ENCODE assay signal across 12 cellular contexts in the genomic region with DNA sequence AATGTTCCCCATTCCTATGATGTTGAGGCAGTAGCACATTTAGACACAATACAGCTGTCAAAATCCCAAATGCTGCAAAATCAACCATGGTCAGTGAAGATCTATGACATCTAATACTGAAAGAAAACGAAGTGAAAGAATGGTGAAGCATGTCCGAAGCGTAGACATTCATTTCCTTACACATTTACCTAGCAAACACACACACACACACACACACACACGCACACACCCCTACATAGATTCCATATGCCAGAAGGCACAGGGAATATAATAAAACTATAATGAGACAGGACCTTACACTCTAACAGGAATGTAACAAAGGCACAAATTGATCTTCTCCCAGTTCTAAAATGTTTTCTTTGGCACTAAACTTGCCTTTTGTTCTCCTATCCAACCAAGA. TPM values are rescaled to one million over a fixed set of nuclear protein-coding genes. Genes with fewer than 3 reads are reported as not detected.
A peak's percentile ranks its signal among the peaks of the same experiment; 100 is the strongest.
DNase-seq lines count a peak whose midpoint lies in the region; ATAC-seq and TF ChIP-seq lines count a peak whose summit lies in the region.
"Had no signal": no experiment of that assay in that cellular context is flagged by ENCODE, and none has a peak within 500 bp of the region (broad histone marks: within the 10 kb centered on the region; RNA-seq: fewer than 3 reads in every experiment).

No MANE protein-coding gene starts in this region.

- no peaks in the 10 kb centered on the region for H3K27me3 Mint-ChIP-seq in naive B cell
- no peaks in the 10 kb centered on the region for H3K27me3 Mint-ChIP-seq in activated CD4-positive, alpha-beta T cell treated with anti-CD3 and anti-CD28 coated beads, Interleukin-2, amount 10 ng/mL, durations not matched to agents 24 days and 14 days
- H3K27me3 Mint-ChIP-seq: CD8-positive, alpha-beta memory T cell had no signal

- H3K27ac Mint-ChIP-seq in naive B cell = peak overlapping the region; percentile 0 to 78 (median 56)
- no peak overlapping the region for H3K27ac Mint-ChIP-seq in activated CD4-positive, alpha-beta T cell treated with anti-CD3 and anti-CD28 coated beads, Interleukin-2, amount 10 ng/mL, durations not matched to agents 24 days and 14 days

- intact Hi-C loops in cardiac septum (cut with DNase I) = no loop called here
- intact Hi-C loops in activated CD4-positive, alpha-beta T cell treated with anti-CD3 and anti-CD28 coated beads, Interleukin-2, amount 10 ng/mL, durations not matched to agents 24 days and 14 days (cut with micrococcal nuclease) = no loop called here

- no peaks in the 10 kb centered on the region for H3K36me3 Mint-ChIP-seq in naive B cell
- peaks cover 26% of the 10 kb centered on the region for H3K36me3 Mint-ChIP-seq in activated CD4-positive, alpha-beta T cell treated with anti-CD3 and anti-CD28 coated beads, Interleukin-2, amount 10 ng/mL, durations not matched to agents 24 days and 14 days (ENCODE audit: low read depth)
- H3K36me3 Mint-ChIP-seq: CD8-positive, alpha-beta memory T cell had no signal

- no peak overlapping the region for H3K4me3 ChIP-seq in HEK293 (ENCODE audit: low read depth, low read length)
- H3K4me3 ChIP-seq: SJCRH30 had no signal

- peaks cover 10% of the 10 kb centered on the region for H3K4me1 ChIP-seq in HEK293 (ENCODE audit: control insufficient read depth, insufficient read depth, low read length)
- H3K4me1 ChIP-seq: SJCRH30 had no signal

- H3K9me3 Mint-ChIP-seq in naive B cell = no peaks in the 10 kb centered on the region
- no peaks in the 10 kb centered on the region for H3K9me3 Mint-ChIP-seq in activated CD4-positive, alpha-beta T cell treated with anti-CD3 and anti-CD28 coated beads, Interleukin-2, amount 10 ng/mL, durations not matched to agents 24 days and 14 days
- H3K9me3 Mint-ChIP-seq: CD8-positive, alpha-beta memory T cell had no signal

- H3K27ac ChIP-seq in HEK293 (ENCODE audit: extremely low read depth, low read depth, low read length) = no peak overlapping the region
- H3K27ac ChIP-seq: SJCRH30 had no signal

- no peak for TF ChIP-seq CTCF in HEK293 (tag by site-specific recombination; IDR thresholded peaks at IDR 0.05)

- no peaks in the 10 kb centered on the region for H3K36me3 ChIP-seq in HEK293 (ENCODE audit: control insufficient read depth in 2 of 2, insufficient read depth in 1 of 2, low read length in 2 of 2)
- H3K36me3 ChIP-seq: SJCRH30 had no signal

- DNase-seq in naive B cell (peak; percentile 46), cardiac septum (ENCODE audit: low spot score) (no peak), NCI-H1417 treated with DMSO at 0.1 percent for 48 hours (lab: John Stamatoyannopoulos, UW) (no peak), T1000 (lab: John Stamatoyannopoulos, UW) (no peak)
- no peak for DNase-seq in activated CD4-positive, alpha-beta T cell treated with anti-CD3 and anti-CD28 coated beads, Interleukin-2, amount 10 ng/mL, durations not matched to agents 24 days and 14 days
- DNase-seq: CD8-positive, alpha-beta memory T cell; NCI-H1092; SJCRH30; stimulated activated naive CD4-positive, alpha-beta T cell treated with Interleukin-2 at 50 U/mL for 16 hours had no signal

- H3K4me1 Mint-ChIP-seq in naive B cell = peaks cover 60 to 87% (median 78%) of the 10 kb centered on the region in 3 donors
- peaks cover 62% of the 10 kb centered on the region for H3K4me1 Mint-ChIP-seq in activated CD4-positive, alpha-beta T cell treated with anti-CD3 and anti-CD28 coated beads, Interleukin-2, amount 10 ng/mL, durations not matched to agents 24 days and 14 days

- POLR2A ChIA-PET in HEK293 (lab: Yijun Ruan, JAX) = interaction anchor here (1.9 kb wide), 1 partner anchor 32 kb away, joined by 16 read pairs; the partner anchor contains the start of gene CCDC6

- H3K4me3 Mint-ChIP-seq in naive B cell = peak overlapping the region in 6 of 8 donors; percentile 12 to 70 (median 33)
- H3K4me3 Mint-ChIP-seq in activated CD4-positive, alpha-beta T cell treated with anti-CD3 and anti-CD28 coated beads, Interleukin-2, amount 10 ng/mL, durations not matched to agents 24 days and 14 days = no peak overlapping the region
- H3K4me3 Mint-ChIP-seq: CD8-positive, alpha-beta memory T cell had no signal

- H3K9me3 ChIP-seq in HEK293 (ENCODE audit: control insufficient read depth, insufficient read depth, low read depth, low read length) = no peaks in the 10 kb centered on the region
- H3K9me3 ChIP-seq: SJCRH30 had no signal

- peak; percentile 61 for ATAC-seq in GM18519 (IDR thresholded peaks at IDR 0.05; ENCODE audit: low FRiP score, unreplicated experiment)
- peak; percentile 63 for ATAC-seq in HG03571 (IDR thresholded peaks at IDR 0.05; ENCODE audit: unreplicated experiment)
- peak; percentile 92 for ATAC-seq in naive B cell (ENCODE audit: low read depth in 2 of 2)

- CTCF ChIA-PET in HEK293 (lab: Yijun Ruan, JAX) = interaction anchor here (1.7 to 2.0 kb wide), 2 partner anchors 10 to 251 kb away, joined by 4 to 7 read pairs; no protein-coding TSS in a partner anchor

TF ChIP-seq in HEK293, 187 proteins besides CTCF, POLR2A, EP300 and RAD21:
- peak; percentile 47; the same call in 1 of the 2 replicates for TF ChIP-seq ZSCAN4 (tag by site-specific recombination; IDR thresholded peaks at IDR 0.05)
- TF ChIP-seq, protein P1, sequence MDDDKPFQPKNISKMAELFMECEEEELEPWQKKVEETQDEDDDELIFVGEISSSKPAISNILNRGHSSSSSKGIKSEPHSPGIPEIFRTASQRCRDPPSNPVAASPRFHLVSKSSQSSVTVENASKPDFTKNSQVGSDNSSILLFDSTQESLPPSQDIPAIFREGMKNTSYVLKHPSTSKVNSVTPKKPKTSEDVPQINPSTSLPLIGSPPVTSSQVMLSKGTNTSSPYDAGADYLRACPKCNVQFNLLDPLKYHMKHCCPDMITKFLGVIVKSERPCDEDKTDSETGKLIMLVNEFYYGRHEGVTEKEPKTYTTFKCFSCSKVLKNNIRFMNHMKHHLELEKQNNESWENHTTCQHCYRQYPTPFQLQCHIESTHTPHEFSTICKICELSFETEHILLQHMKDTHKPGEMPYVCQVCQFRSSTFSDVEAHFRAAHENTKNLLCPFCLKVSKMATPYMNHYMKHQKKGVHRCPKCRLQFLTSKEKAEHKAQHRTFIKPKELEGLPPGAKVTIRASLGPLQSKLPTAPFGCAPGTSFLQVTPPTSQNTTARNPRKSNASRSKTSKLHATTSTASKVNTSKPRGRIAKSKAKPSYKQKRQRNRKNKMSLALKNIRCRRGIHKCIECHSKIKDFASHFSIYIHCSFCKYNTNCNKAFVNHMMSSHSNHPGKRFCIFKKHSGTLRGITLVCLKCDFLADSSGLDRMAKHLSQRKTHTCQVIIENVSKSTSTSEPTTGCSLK (tag by site-specific recombination; IDR thresholded peaks at IDR 0.05) = no peak
TF ChIP-seq in HEK293: peak in this region for 1.

RNA-seq across cellular contexts. Expression of gene CCDC6, which starts 32.4 kb away (rescaled TPM):
- polyA plus RNA-seq in naive B cell (ENCODE audit: low read depth in 6 of 6) = 10 to 100 TPM in 4 of 6 donors, 1 to 10 TPM in 2; 7.8 to 20.9 (median 11.7) TPM
- total RNA-seq in cardiac septum = 20.0 TPM
- total RNA-seq in activated CD4-positive, alpha-beta T cell treated with anti-CD3 and anti-CD28 coated beads, Interleukin-2, amount 10 ng/mL, durations not matched to agents 24 days and 14 days = 83.2 and 85.1 TPM in 2 replicates
